ENCODE assay signal across 28 cellular contexts in genomic region chr2:62184499-62185045, GRCh38.
"Had no signal": no experiment of that assay in that cellular context is flagged by ENCODE, and none has a peak within 500 bp of the region (broad histone marks: within the 10 kb centered on the region; RNA-seq: fewer than 3 reads in every experiment).

No MANE protein-coding gene starts in this region.

- H3K4me1 ChIP-seq: ascending aorta, SJSA1 had no signal

- H3K27ac ChIP-seq: ascending aorta, SJSA1 had no signal

- H3K36me3 ChIP-seq: ascending aorta, SJSA1 had no signal

- DNase-seq: activated B cell treated with CpG ODN at 0.5 μM for 24 hours; activated CD4-positive, alpha-beta T cell treated with anti-CD3 and anti-CD28 coated beads for 1 hour; activated CD4-positive, alpha-beta T cell treated with anti-CD3 and anti-CD28 coated beads, Interleukin-2, amount 10 ng/mL, durations not matched to agents 24 days and 14 days; activated CD4-positive, alpha-beta T cell treated with anti-CD3 and anti-CD28 coated beads, Interleukin-2, amount 50 U/mL, for 48 hours; activated CD8-positive, alpha-beta memory T cell treated with anti-CD3 and anti-CD28 coated beads, Interleukin-2, amount 10 ng/mL, durations not matched to agents 7 days and 5 days; activated effector memory CD4-positive, alpha-beta T cell treated with anti-CD3 and anti-CD28 coated beads, Interleukin-2, amount 50 U/mL, for 16 hours; activated naive CD4-positive, alpha-beta T cell treated with Interleukin-2 at 50 U/mL for 16 hours; activated naive CD8-positive, alpha-beta T cell treated with anti-CD3 and anti-CD28 coated beads, Interleukin-2, amount 50 U/mL, for 24 hours; activated T-cell treated with anti-CD3 and anti-CD28 coated beads, Interleukin-2, amount 50 U/mL, for 24 hours; amniotic stem cell; Kasumi-1; KBM-7; NCI-H1092 treated with DMSO at 0.1 percent for 48 hours; NCI-H1417 treated with DMSO at 0.1 percent for 48 hours; NCI-H1694; NCI-H2029; NCI-H2107; NCI-H2171 treated with DMSO at 0.1 percent for 48 hours; NCI-H345; NCI-H510A; NCI-H526 treated with DMSO at 0.1 percent for 48 hours; SHP77; T-cell; T-helper 2 cell; T1000 had no signal

- H3K27me3 ChIP-seq: ascending aorta, SJSA1 had no signal

- H3K4me3 ChIP-seq: ascending aorta, SJSA1 had no signal

- ATAC-seq: activated CD8-positive, alpha-beta memory T cell treated with anti-CD3 and anti-CD28 coated beads, Interleukin-2, amount 10 ng/mL, durations not matched to agents 7 days and 5 days; activated naive CD4-positive, alpha-beta T cell treated with anti-CD3 and anti-CD28 coated beads, Interleukin-2, amount 50 U/mL, for 72 hours; activated naive CD8-positive, alpha-beta T cell treated with anti-CD3 and anti-CD28 coated beads, Interleukin-2, amount 50 U/mL, for 24 hours; T-cell had no signal

- H3K9me3 ChIP-seq: ascending aorta, SJSA1 had no signal
